In genomic region chr13:24270639-24271131, GRCh38 we compare ENCODE assay signal across 8 cellular contexts. TPM values are rescaled to one million over a fixed set of nuclear protein-coding genes. Genes with fewer than 3 reads are reported as not detected.
DNase-seq lines count a peak whose midpoint lies in the region; ATAC-seq and TF ChIP-seq lines count a peak whose summit lies in the region.

No MANE protein-coding gene starts in this region.

- CTCF ChIA-PET in MCF 10A (lab: Yijun Ruan, JAX), result interaction anchor here (0.7 to 1.4 kb wide), 6 partner anchors 14 to 218 kb away, joined by 3 to 4 read pairs (median 3); no protein-coding TSS in a partner anchor

- H3K4me1 Mint-ChIP-seq in MCF 10A (ENCODE audit: insufficient read depth, unreplicated experiment), result peaks cover 19% of the 10 kb centered on the region

- no peaks in the 10 kb centered on the region for H3K27me3 Mint-ChIP-seq in MCF 10A (ENCODE audit: insufficient read depth, unreplicated experiment)

- POLR2A ChIA-PET in MCF 10A (lab: Yijun Ruan, JAX), result interaction anchor here (0.6 to 1.5 kb wide), 3 partner anchors 9 to 242 kb away, joined by 3 to 4 read pairs (median 3); partner anchors contain the start of gene PARP4

- H3K4me3 Mint-ChIP-seq in MCF 10A (ENCODE audit: unreplicated experiment), result peak overlapping the region; percentile 71

- H3K9me3 Mint-ChIP-seq in MCF 10A (ENCODE audit: unreplicated experiment), result no peaks in the 10 kb centered on the region

- no peak for TF ChIP-seq CTCF in MCF 10A (IDR thresholded peaks at IDR 0.05; ENCODE audit: unreplicated experiment)

- intact Hi-C loops in MCF 10A (cut with micrococcal nuclease), result no loop called here

- H3K27ac Mint-ChIP-seq in MCF 10A (ENCODE audit: low read depth, unreplicated experiment), result peak overlapping the region; percentile 57

- peak overlapping the region; percentile 93 for H3K27ac ChIP-seq in layer of hippocampus (ENCODE audit: low read depth, low read length)

- ATAC-seq in GM19035 (IDR thresholded peaks at IDR 0.05; ENCODE audit: unreplicated experiment), result peak; percentile 47
- ATAC-seq in HG03159 (IDR thresholded peaks at IDR 0.05; ENCODE audit: unreplicated experiment), result peak; percentile 50

- H3K36me3 Mint-ChIP-seq in MCF 10A (ENCODE audit: insufficient read depth, unreplicated experiment), result no peaks in the 10 kb centered on the region

- DNase-seq in AG08396 (ENCODE audit: low spot score) (peak; percentile 57), T-helper 2 cell (peak; percentile 23 to 87 (median 52)), MCF 10A (ENCODE audit: unreplicated experiment) (peak; percentile 47), NCI-H2107 treated with DMSO at 0.1 percent for 48 hours (lab: John Stamatoyannopoulos, UW; ENCODE audit: unreplicated experiment) (no peak)
- DNase-seq in stimulated activated CD4-positive, alpha-beta T cell treated with anti-CD3 and anti-CD28 coated beads, Interleukin-2, amount 100 ng/mL, for 48 hours, result peak; percentile 37 to 45

- H3K27me3 ChIP-seq in layer of hippocampus (ENCODE audit: control insufficient read depth, insufficient read depth, low read length), result no peaks in the 10 kb centered on the region

- BruUV-seq in MCF 10A (replicated peaks; lab: Mats Ljungman, UMichigan), result no TSS peak

RNA-seq across cellular contexts. Expression of gene C1QTNF9, which starts 38.7 kb away (rescaled TPM):
- total RNA-seq in MCF 10A (2022), result not detected in 2 replicates
